1 cellular context compared by ENCODE assay signal in genomic region chr20:6708010-6708409, GRCh38.
TF ChIP-seq lines count a peak whose summit lies in the region.

No MANE protein-coding gene starts in this region.

TF ChIP-seq in HepG2, 621 proteins besides CTCF, POLR2A, EP300 and RAD21 (continued from another document):
- TF ChIP-seq HNRNPK (IDR thresholded peaks at IDR 0.05; ENCODE audit: low read depth, low read length, poor library complexity, severe bottlenecking) (no peak), ZNF839 (CRISPR knock-in tag; IDR thresholded peaks at IDR 0.05; ENCODE audit: borderline replicate concordance) (no peak), GATA4 (IDR thresholded peaks at IDR 0.05; ENCODE audit: borderline replicate concordance, low read depth) (no peak), PATZ1 (CRISPR knock-in tag; IDR thresholded peaks at IDR 0.05) (no peak), BCL3 (CRISPR knock-in tag; IDR thresholded peaks at IDR 0.05) (no peak), NFYC (CRISPR knock-in tag; IDR thresholded peaks at IDR 0.05) (no peak), ZSCAN12 (CRISPR knock-in tag; IDR thresholded peaks at IDR 0.05) (no peak), HNRNPH1 (optimal IDR thresholded peaks at IDR 0.05; ENCODE audit: low read depth, low read length) (no peak)
TF ChIP-seq in HepG2: peak in this region for 0.
